ENCODE assay signal across 13 cellular contexts in the genomic region with DNA sequence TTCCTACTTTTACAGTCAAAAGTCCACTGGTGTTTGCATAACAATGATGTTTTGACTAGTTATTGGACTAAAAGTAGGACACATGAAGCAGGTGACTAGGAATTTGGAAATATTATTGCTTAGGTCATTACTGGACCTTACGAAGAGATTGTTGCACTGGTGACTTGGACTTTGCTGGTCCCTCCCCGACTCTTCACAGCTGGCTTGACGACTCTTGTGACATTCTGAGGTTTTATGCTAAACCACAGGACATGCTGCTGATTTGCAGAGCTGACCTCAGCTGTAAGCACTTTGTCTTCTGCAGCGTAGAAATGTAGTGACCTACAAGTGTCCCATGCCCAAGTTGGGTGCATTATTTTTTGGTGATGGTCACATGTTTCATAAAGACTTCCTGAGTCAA. TPM values are rescaled to one million over a fixed set of nuclear protein-coding genes. Genes with fewer than 3 reads are reported as not detected.
DNase-seq lines count a peak whose midpoint lies in the region; ATAC-seq and TF ChIP-seq lines count a peak whose summit lies in the region.
"Had no signal": no experiment of that assay in that cellular context is flagged by ENCODE, and none has a peak within 500 bp of the region (broad histone marks: within the 10 kb centered on the region; RNA-seq: fewer than 3 reads in every experiment).

No MANE protein-coding gene starts in this region.

- H3K27ac Mint-ChIP-seq in natural killer cell: no peak overlapping the region

- H3K4me3 ChIP-seq in NB4 (ENCODE audit: low read depth, low read length) (no peak overlapping the region), choroid plexus epithelial cell (ENCODE audit: low read depth, low read length) (no peak overlapping the region)

- H3K4me1 Mint-ChIP-seq in natural killer cell: peaks cover 25 to 33% of the 10 kb centered on the region in 2 donors

- peaks cover 9% of the 10 kb centered on the region for H3K36me3 Mint-ChIP-seq in natural killer cell

- H3K4me3 Mint-ChIP-seq in natural killer cell: peak overlapping the region; percentile 7

- intact Hi-C loops in natural killer cell (cut with micrococcal nuclease): no loop called here

- no peaks in the 10 kb centered on the region for H3K9me3 Mint-ChIP-seq in natural killer cell

- TF ChIP-seq POLR2A in NB4 (IDR thresholded peaks at IDR 0.05; ENCODE audit: extremely low read depth, insufficient read length): no peak

- H3K27me3 Mint-ChIP-seq in natural killer cell (ENCODE audit: low read depth in 2 of 2): no peaks in the 10 kb centered on the region

- TF ChIP-seq CTCF in NB4 (IDR thresholded peaks at IDR 0.05; ENCODE audit: low read depth, low read length): no peak
- TF ChIP-seq CTCF in choroid plexus epithelial cell (conservative IDR thresholded peaks at IDR 0.05; ENCODE audit: low read depth, low read length): no peak
- TF ChIP-seq CTCF in natural killer cell (IDR thresholded peaks at IDR 0.05): no peak

- DNase-seq in GF-D8 (lab: John Stamatoyannopoulos, UW): peak; percentile 70
- DNase-seq in NB4 (ENCODE audit: low read depth): peak; percentile 87
- peak; percentile 80 for DNase-seq in choroid plexus epithelial cell (ENCODE audit: low read depth)
- no peak for DNase-seq in natural killer cell
- no peak for DNase-seq in NCI-H2171 (lab: John Stamatoyannopoulos, UW)
- no peak for DNase-seq in EL
- DNase-seq in kidney glomerular epithelial cell (lab: John Stamatoyannopoulos, UW): no peak
- DNase-seq: activated CD4-positive, alpha-beta T cell treated with anti-CD3 and anti-CD28 coated beads for 4 hours; NCI-H1436; NCI-H774; stimulated activated CD4-positive, alpha-beta T cell treated with anti-CD3 and anti-CD28 coated beads, Interleukin-2, amount 100 ng/mL, for 48 hours; stimulated activated naive CD8-positive, alpha-beta T cell treated with anti-CD3 and anti-CD28 coated beads, Interleukin-15, Interleukin-2, amounts not matched to agents 100 U/mL and 50 U/mL, for 24 hours had no signal

- peak; percentile 15 to 61 (median 53) for ATAC-seq in natural killer cell
- ATAC-seq in HG03520 (IDR thresholded peaks at IDR 0.05; ENCODE audit: unreplicated experiment): no peak
- ATAC-seq: stimulated activated naive CD8-positive, alpha-beta T cell treated with anti-CD3 and anti-CD28 coated beads, Interleukin-15, Interleukin-2, amounts not matched to agents 100 U/mL and 50 U/mL, for 24 hours had no signal

RNA-seq across cellular contexts. Expression of gene PCBD1, which starts 21.9 kb away (rescaled TPM):
- total RNA-seq in natural killer cell: 10 to 100 TPM in 2 of 3 donors, 1 to 10 TPM in 1; 7.2 to 15.3 (median 10.4) TPM

RNA-seq across cellular contexts. Expression of gene SGPL1, which starts 50.7 kb away (rescaled TPM):
- 10 to 100 TPM; 33.7 to 48.4 (median 47.8) TPM for total RNA-seq in natural killer cell

Comparison
In these comparisons a context has a peak if more than half of its experiments do, and no peak if none do; other contexts are left out.
1. DNase-seq: peak in GF-D8 (single experiment), NB4 (single experiment) and choroid plexus epithelial cell (single experiment); none in natural killer cell (single experiment), NCI-H2171 (single experiment), EL (single experiment) and kidney glomerular epithelial cell (single experiment).